ENCODE assay signal across 31 cellular contexts in genomic region chr4:6374575-6374974, GRCh38.
"Had no signal": no experiment of that assay in that cellular context is flagged by ENCODE, and none has a peak within 500 bp of the region (broad histone marks: within the 10 kb centered on the region; RNA-seq: fewer than 3 reads in every experiment).

No MANE protein-coding gene starts in this region.

- H3K9me3 Mint-ChIP-seq: activated CD8-positive, alpha-beta T cell treated with anti-CD3 and anti-CD28 coated beads for 36 hours; activated naive CD4-positive, alpha-beta T cell treated with anti-CD3 and anti-CD28 coated beads, Interleukin-2, amount 10 ng/mL, durations not matched to agents 7 days and 5 days; activated naive CD4-positive, alpha-beta T cell treated with anti-CD3 and anti-CD28 coated beads, Interleukin-2, amount 50 U/mL, for 72 hours; activated naive CD8-positive, alpha-beta T cell treated with anti-CD3 and anti-CD28 coated beads, Interleukin-2, amount 10 ng/mL, durations not matched to agents 7 days and 5 days; activated T-helper 1 cell treated with anti-CD3 and anti-CD28 coated beads, Interleukin-12 subunit alpha, Interleukin-12 subunit beta, Interleukin-2, Interleukin-4 antibody, amounts not matched to agents 30 ng/mL and 10 ng/mL and 1 ng/mL, durations not matched to agents 14 hours and 24 hours and 36 hours; activated T-helper 2 cell treated with anti-CD3 and anti-CD28 coated beads, Interferon-gamma antibody, Interleukin-2, Interleukin-4, amounts not matched to agents 10 μg/mL and 5 μg/mL and 100 μg/mL, durations not matched to agents 14 hours and 24 hours and 36 hours; T-helper 2 cell treated with Interferon-gamma antibody and Interleukin-4, amounts not matched to agents 5 μg/mL and 100 μg/mL, for 36 hours had no signal

- H3K4me1 ChIP-seq: colonic mucosa, esophagus squamous epithelium, gastroesophageal sphincter had no signal

- H3K9me3 ChIP-seq: colonic mucosa, esophagus squamous epithelium, gastroesophageal sphincter had no signal

- FAIRE-seq: astrocyte, bronchial epithelial cell, endometrium, endothelial cell of umbilical vein had no signal

- H3K27ac ChIP-seq: brain microvascular endothelial cell, colonic mucosa, epithelial cell of prostate, esophagus squamous epithelium, gastroesophageal sphincter, WERI-Rb-1 had no signal

- H3K27me3 ChIP-seq: colonic mucosa had no signal

- H3K4me3 Mint-ChIP-seq: activated CD4-positive, alpha-beta T cell treated with anti-CD3 and anti-CD28 coated beads for 36 hours; activated CD8-positive, alpha-beta T cell treated with anti-CD3 and anti-CD28 coated beads for 36 hours; activated naive CD4-positive, alpha-beta T cell treated with anti-CD3 and anti-CD28 coated beads, Interleukin-2, amount 10 ng/mL, durations not matched to agents 7 days and 5 days; activated naive CD8-positive, alpha-beta T cell treated with anti-CD3 and anti-CD28 coated beads, Interleukin-2, amount 10 ng/mL, durations not matched to agents 7 days and 5 days; activated T-helper 1 cell treated with anti-CD3 and anti-CD28 coated beads, Interleukin-12 subunit alpha, Interleukin-12 subunit beta, Interleukin-2, Interleukin-4 antibody, amounts not matched to agents 30 ng/mL and 10 ng/mL and 1 ng/mL, durations not matched to agents 14 hours and 24 hours and 36 hours; T-helper 17 cell; T-helper 2 cell treated with Interferon-gamma antibody and Interleukin-4, amounts not matched to agents 5 μg/mL and 100 μg/mL, for 36 hours had no signal

- ATAC-seq: activated CD4-positive, alpha-beta T cell treated with anti-CD3 and anti-CD28 coated beads for 36 hours; activated CD8-positive, alpha-beta T cell treated with anti-CD3 and anti-CD28 coated beads for 36 hours; activated naive CD4-positive, alpha-beta T cell treated with anti-CD3 and anti-CD28 coated beads, Interleukin-2, amount 50 U/mL, for 72 hours; gastroesophageal sphincter; T-helper 17 cell had no signal

- H3K4me1 Mint-ChIP-seq: activated CD4-positive, alpha-beta T cell treated with anti-CD3 and anti-CD28 coated beads for 36 hours; activated naive CD4-positive, alpha-beta T cell treated with anti-CD3 and anti-CD28 coated beads, Interleukin-2, amount 10 ng/mL, durations not matched to agents 7 days and 5 days; activated naive CD8-positive, alpha-beta T cell treated with anti-CD3 and anti-CD28 coated beads, Interleukin-2, amount 10 ng/mL, durations not matched to agents 7 days and 5 days; T-helper 17 cell had no signal

- H3K36me3 Mint-ChIP-seq: activated naive CD4-positive, alpha-beta T cell treated with anti-CD3 and anti-CD28 coated beads, Interleukin-2, amount 10 ng/mL, durations not matched to agents 7 days and 5 days; activated naive CD4-positive, alpha-beta T cell treated with anti-CD3 and anti-CD28 coated beads, Interleukin-2, amount 50 U/mL, for 72 hours; activated naive CD8-positive, alpha-beta T cell treated with anti-CD3 and anti-CD28 coated beads, Interleukin-2, amount 10 ng/mL, durations not matched to agents 7 days and 5 days had no signal

- H3K27ac Mint-ChIP-seq: activated CD4-positive, alpha-beta T cell treated with anti-CD3 and anti-CD28 coated beads for 36 hours; activated CD8-positive, alpha-beta T cell treated with anti-CD3 and anti-CD28 coated beads for 36 hours; activated naive CD4-positive, alpha-beta T cell treated with anti-CD3 and anti-CD28 coated beads, Interleukin-2, amount 10 ng/mL, durations not matched to agents 7 days and 5 days; activated naive CD8-positive, alpha-beta T cell treated with anti-CD3 and anti-CD28 coated beads, Interleukin-2, amount 10 ng/mL, durations not matched to agents 7 days and 5 days; activated T-helper 1 cell treated with anti-CD3 and anti-CD28 coated beads, Interleukin-12 subunit alpha, Interleukin-12 subunit beta, Interleukin-2, Interleukin-4 antibody, amounts not matched to agents 30 ng/mL and 10 ng/mL and 1 ng/mL, durations not matched to agents 14 hours and 24 hours and 36 hours; activated T-helper 2 cell treated with anti-CD3 and anti-CD28 coated beads, Interferon-gamma antibody, Interleukin-2, Interleukin-4, amounts not matched to agents 10 μg/mL and 5 μg/mL and 100 μg/mL, durations not matched to agents 14 hours and 24 hours and 36 hours; T-helper 17 cell; T-helper 2 cell treated with Interferon-gamma antibody and Interleukin-4, amounts not matched to agents 5 μg/mL and 100 μg/mL, for 36 hours had no signal

- H3K4me3 ChIP-seq: colonic mucosa, esophagus squamous epithelium, gastroesophageal sphincter had no signal

- DNase-seq: activated CD4-positive, alpha-beta T cell treated with anti-CD3 and anti-CD28 coated beads for 36 hours; activated CD4-positive, alpha-beta T cell treated with anti-CD3 and anti-CD28 coated beads, Interleukin-2, amount 50 U/mL, for 1 hour; activated CD4-positive, alpha-beta T cell treated with anti-CD3 and anti-CD28 coated beads, Interleukin-2, amount 50 U/mL, for 48 hours; activated CD4-positive, CD25-positive, alpha-beta regulatory T cell; activated CD4-positive, CD25-positive, alpha-beta regulatory T cell treated with anti-CD3 and anti-CD28 coated beads, Interleukin-2, amount 50 U/mL, for 72 hours; activated CD8-positive, alpha-beta memory T cell treated with anti-CD3 and anti-CD28 coated beads for 24 hours; activated CD8-positive, alpha-beta T cell treated with anti-CD3 and anti-CD28 coated beads for 36 hours; activated effector memory CD4-positive, alpha-beta T cell treated with anti-CD3 and anti-CD28 coated beads, Interleukin-2, amount 50 U/mL, for 16 hours; activated naive CD4-positive, alpha-beta T cell treated with anti-CD3 and anti-CD28 coated beads, Interleukin-2, amount 10 ng/mL, durations not matched to agents 7 days and 5 days; activated naive CD8-positive, alpha-beta T cell treated with anti-CD3 and anti-CD28 coated beads, Interleukin-2, amount 10 ng/mL, durations not matched to agents 7 days and 5 days; activated T-cell treated with anti-CD3 and anti-CD28 coated beads, Interleukin-2, amount 50 U/mL, for 48 hours; brain microvascular endothelial cell; caudate nucleus; colonic mucosa; effector CD8-positive, alpha-beta T cell; esophagus squamous epithelium; foreskin melanocyte; T-helper 1 cell; T-helper 17 cell; T1000; WERI-Rb-1 had no signal

- H3K27me3 Mint-ChIP-seq: activated CD8-positive, alpha-beta T cell treated with anti-CD3 and anti-CD28 coated beads for 36 hours had no signal

- H3K36me3 ChIP-seq: brain microvascular endothelial cell, colonic mucosa, gastroesophageal sphincter had no signal
